Comparison of ENCODE assay signal across 19 cellular contexts in genomic region chr18:12478269-12479057, GRCh38.
A peak's percentile ranks its signal among the peaks of the same experiment; 100 is the strongest.
DNase-seq lines count a peak whose midpoint lies in the region; ATAC-seq, FAIRE-seq and TF ChIP-seq lines count a peak whose summit lies in the region.
"Had no signal": no experiment of that assay in that cellular context is flagged by ENCODE, and none has a peak within 500 bp of the region (broad histone marks: within the 10 kb centered on the region; RNA-seq: fewer than 3 reads in every experiment).

No MANE protein-coding gene starts in this region.

- peak in 1 of 3 experiments; percentile 12; a peak in 1 of 4 replicates for TF ChIP-seq CTCF in H1 (IDR thresholded peaks at IDR 0.05; ENCODE audit: control extremely low read depth in 1 of 3, insufficient read depth in 1 of 3, low read depth in 1 of 3, low read length in 3 of 3)
- no peak for TF ChIP-seq CTCF in osteocyte (IDR thresholded peaks at IDR 0.05)

- CTCF ChIA-PET in H1 (lab: Charles Lee; ENCODE audit: partially characterized antibody), result interaction anchor here (0.8 to 1.8 kb wide), 11 partner anchors 8 to 180 kb away, joined by 3 to 8 read pairs (median 3); no protein-coding TSS in a partner anchor

- peak overlapping the region; percentile 99; the same call in 1 of the 2 replicates for H2AK5ac ChIP-seq in H1 (ENCODE audit: low read depth, low read length)

- H4K5ac ChIP-seq in H1 (ENCODE audit: insufficient read length, low read depth, low read length), result no peak overlapping the region

- H3K27ac Mint-ChIP-seq in osteocyte (ENCODE audit: unreplicated experiment), result peak overlapping the region; percentile 3
- no peak overlapping the region for H3K27ac Mint-ChIP-seq in stimulated activated effector memory CD8-positive, alpha-beta T cell treated with anti-CD3 and anti-CD28 coated beads, Interleukin-12 subunit alpha, Interleukin-12 subunit beta, amount 100 ng/mL, for 72 hours
- H3K27ac Mint-ChIP-seq: CD4-positive, alpha-beta T cell had no signal

- TF ChIP-seq EP300 in H1 (IDR thresholded peaks at IDR 0.05; ENCODE audit: borderline replicate concordance in 1 of 2, low read depth in 2 of 2, low read length in 2 of 2), result no peak

- peak overlapping the region; percentile 22; the same call in 1 of the 2 replicates for H3K18ac ChIP-seq in H1 (ENCODE audit: extremely low read depth, low read length)

- no peak overlapping the region for H3K23ac ChIP-seq in H1 (ENCODE audit: insufficient read length)

- no peak overlapping the region for H3K14ac ChIP-seq in H1 (ENCODE audit: insufficient read length)

- H2BK20ac ChIP-seq in H1 (ENCODE audit: low read length), result peak overlapping the region; percentile 86; the same call in 1 of the 2 replicates

- H2BK120ac ChIP-seq in H1 (replicated peaks; ENCODE audit: low read depth, low read length), result no peak overlapping the region

- peak overlapping the region; percentile 98 for H2BK12ac ChIP-seq in H1 (ENCODE audit: low read depth, low read length)

- H3K36me3 ChIP-seq in H1 (ENCODE audit: control insufficient read depth in 2 of 4, insufficient read depth in 4 of 4, low read length in 3 of 4), result no peaks in the 10 kb centered on the region
- H3K36me3 ChIP-seq: thyroid gland had no signal

- peaks cover 39% of the 10 kb centered on the region for H3K36me3 Mint-ChIP-seq in osteocyte (ENCODE audit: unreplicated experiment)
- no peaks in the 10 kb centered on the region for H3K36me3 Mint-ChIP-seq in stimulated activated effector memory CD8-positive, alpha-beta T cell treated with anti-CD3 and anti-CD28 coated beads, Interleukin-12 subunit alpha, Interleukin-12 subunit beta, amount 100 ng/mL, for 72 hours

- peak overlapping the region; percentile 65 for H3K4ac ChIP-seq in H1 (replicated peaks; ENCODE audit: insufficient read length, low read depth, low read length)

- H3K56ac ChIP-seq in H1 (replicated peaks; ENCODE audit: insufficient read length, low read depth, low read length), result no peak overlapping the region

- no peak overlapping the region for H3K4me3 Mint-ChIP-seq in osteocyte (ENCODE audit: unreplicated experiment)
- no peak overlapping the region for H3K4me3 Mint-ChIP-seq in stimulated activated effector memory CD8-positive, alpha-beta T cell treated with anti-CD3 and anti-CD28 coated beads, Interleukin-12 subunit alpha, Interleukin-12 subunit beta, amount 100 ng/mL, for 72 hours
- H3K4me3 Mint-ChIP-seq: CD4-positive, alpha-beta T cell had no signal

- H3K27ac ChIP-seq in H1 (ENCODE audit: low read depth, low read length), result 0 out of 2 replicates have a peak overlapping the region, but pooled peaks have one; percentile 56
- H3K27ac ChIP-seq: thyroid gland had no signal

- no peak for ATAC-seq in stimulated activated effector memory CD8-positive, alpha-beta T cell treated with anti-CD3 and anti-CD28 coated beads, Interleukin-12 subunit alpha, Interleukin-12 subunit beta, amount 100 ng/mL, for 72 hours
- ATAC-seq: left ventricle myocardium superior had no signal

- no peaks in the 10 kb centered on the region for H3K27me3 ChIP-seq in H1 (replicated peaks in 1 of 4; ENCODE audit: control insufficient read depth in 3 of 4, extremely low read depth in 1 of 4, insufficient read depth in 3 of 4, low read length in 3 of 4)
- H3K27me3 ChIP-seq: thyroid gland had no signal

- 90 to 100% methylated on average over 1 to 13 of the region's 13 CpGs for WGBS in H1 (ENCODE audit: extremely low coverage in 1 of 2, insufficient coverage in 1 of 2, insufficient read length in 1 of 2, insufficient replicate concordance in 2 of 2, low coverage in 1 of 2, low lambda C conversion rate in 2 of 2, missing lambda C conversion rate in 1 of 2), 2 experiments

- no peaks in the 10 kb centered on the region for H3K9me3 Mint-ChIP-seq in osteocyte (ENCODE audit: unreplicated experiment)
- H3K9me3 Mint-ChIP-seq in stimulated activated effector memory CD8-positive, alpha-beta T cell treated with anti-CD3 and anti-CD28 coated beads, Interleukin-12 subunit alpha, Interleukin-12 subunit beta, amount 100 ng/mL, for 72 hours, result no peaks in the 10 kb centered on the region
- H3K9me3 Mint-ChIP-seq: CD4-positive, alpha-beta T cell had no signal

- peak overlapping the region in 1 of 4 experiments; percentile 40; a peak in 1 of 7 replicates for H3K9ac ChIP-seq in H1 (replicated peaks in 1 of 4; ENCODE audit: extremely low read depth in 1 of 4, low read depth in 3 of 4, low read length in 3 of 4)

- no peaks in the 10 kb centered on the region for H3K79me2 ChIP-seq in H1 (ENCODE audit: control insufficient read depth in 1 of 2, insufficient read depth in 2 of 2, low read length in 2 of 2)

- POLR2A ChIA-PET in H1 (lab: Charles Lee; ENCODE audit: partially characterized antibody), result interaction anchor here (0.7 to 2.0 kb wide), 3 partner anchors 10 to 172 kb away, joined by 3 to 5 read pairs (median 5); no protein-coding TSS in a partner anchor

- no peak for TF ChIP-seq RAD21 in H1 (IDR thresholded peaks at IDR 0.05 in 1 of 2, conservative IDR thresholded peaks at IDR 0.05 in 1 of 2; ENCODE audit: low read depth in 2 of 2, low read length in 2 of 2)

- peaks cover 0 to 4% of the 10 kb centered on the region in 2 experiments for H4K20me1 ChIP-seq in H1 (replicated peaks in 1 of 2; ENCODE audit: control insufficient read depth in 1 of 2, insufficient read depth in 2 of 2, low read length in 2 of 2)

- FAIRE-seq in H1 (lab: Jason Lieb, UNC), result peak; percentile 52
- FAIRE-seq: GM19239 had no signal

- H2AFZ ChIP-seq in H1 (ENCODE audit: low read length), result no peak overlapping the region

- H2BK15ac ChIP-seq in H1 (ENCODE audit: low read length), result peak overlapping the region; percentile 21; the same call in 1 of the 2 replicates

- no peak overlapping the region for H3K4me2 ChIP-seq in H1 (ENCODE audit: insufficient read depth in 1 of 2, low read depth in 2 of 2, low read length in 2 of 2)

- no peaks in the 10 kb centered on the region for H3K79me1 ChIP-seq in H1 (ENCODE audit: low read depth, low read length)

- no peak overlapping the region for H3K4me3 ChIP-seq in H1 (ENCODE audit: extremely low read depth in 1 of 4, insufficient read depth in 2 of 4, low read depth in 3 of 4, low read length in 4 of 4)
- H3K4me3 ChIP-seq: thyroid gland had no signal

- H3K9me3 ChIP-seq in H1 (ENCODE audit: insufficient read depth in 2 of 2, low read depth in 1 of 2, low read length in 1 of 2), result no peaks in the 10 kb centered on the region
- H3K9me3 ChIP-seq: thyroid gland had no signal

- H2BK5ac ChIP-seq in H1 (ENCODE audit: low read depth, low read length), result peak overlapping the region; percentile 94

- H3K23me2 ChIP-seq in H1 (ENCODE audit: low read depth, low read length), result peaks cover 5% of the 10 kb centered on the region; the same call in 1 of the 2 replicates

- peak overlapping the region; percentile 66 for H4K91ac ChIP-seq in H1 (replicated peaks; ENCODE audit: insufficient read length, low read length)

- DNase-seq in DMS 273 (lab: John Stamatoyannopoulos, UW; ENCODE audit: unreplicated experiment) (peak; percentile 6), DMS 273 treated with DMSO at 0.1 percent for 48 hours (lab: John Stamatoyannopoulos, UW) (no peak), NCI-H146 (lab: John Stamatoyannopoulos, UW) (peak; percentile 77), H1 (ENCODE audit: low read depth in 1 of 2, low spot score in 2 of 2) (no peak), osteocyte (ENCODE audit: extremely low spot score, unreplicated experiment) (no peak), C1 segment of cervical spinal cord (lab: John Stamatoyannopoulos, UW) (no peak), erythroblast (lab: John Stamatoyannopoulos, UW) (no peak)
- no peak for DNase-seq in stimulated activated effector memory CD8-positive, alpha-beta T cell treated with anti-CD3 and anti-CD28 coated beads, Interleukin-12 subunit alpha, Interleukin-12 subunit beta, amount 100 ng/mL, for 72 hours (ENCODE audit: low spot score in 2 of 2)
- DNase-seq: 8988T; activated CD4-positive, alpha-beta T cell treated with anti-CD3 and anti-CD28 coated beads, Interleukin-2, amount 50 U/mL, for 4 hours; CD4-positive, alpha-beta T cell; cortex of kidney; GF-D8; left ventricle myocardium superior; NCI-H1417; SIG-M5; stimulated activated CD4-positive, alpha-beta T cell treated with anti-CD3 and anti-CD28 coated beads, Interleukin-2, amount 100 ng/mL, for 24 hours; thyroid gland had no signal

- H4K8ac ChIP-seq in H1 (ENCODE audit: extremely low read depth, insufficient read depth, low read length), result no peak overlapping the region

- TF ChIP-seq POLR2A in H1 (IDR thresholded peaks at IDR 0.05; ENCODE audit: control extremely low read depth in 1 of 2, low read depth in 2 of 2, low read length in 2 of 2), result no peak
- TF ChIP-seq POLR2A in erythroblast (IDR thresholded peaks at IDR 0.05; ENCODE audit: low read length), result no peak

- peaks cover 1% of the 10 kb centered on the region for H3K4me1 Mint-ChIP-seq in osteocyte (ENCODE audit: unreplicated experiment)
- peaks cover 10% of the 10 kb centered on the region for H3K4me1 Mint-ChIP-seq in stimulated activated effector memory CD8-positive, alpha-beta T cell treated with anti-CD3 and anti-CD28 coated beads, Interleukin-12 subunit alpha, Interleukin-12 subunit beta, amount 100 ng/mL, for 72 hours

- no peaks in the 10 kb centered on the region for H3K27me3 Mint-ChIP-seq in osteocyte (ENCODE audit: unreplicated experiment)
- H3K27me3 Mint-ChIP-seq: CD4-positive, alpha-beta T cell had no signal

- H3K4me1 ChIP-seq in H1 (replicated peaks in 1 of 4; ENCODE audit: control insufficient read depth in 3 of 4, insufficient read depth in 4 of 4, low read length in 3 of 4), result peaks cover 0 to 7% (median under 1%) of the 10 kb centered on the region in 4 experiments; a peak in 3 of 7 replicates
- H3K4me1 ChIP-seq: thyroid gland had no signal

TF ChIP-seq in H1, 55 proteins besides CTCF, POLR2A, EP300 and RAD21:
- TF ChIP-seq KDM5A (IDR thresholded peaks at IDR 0.05; ENCODE audit: low read length), result no peak
- TF ChIP-seq ZNF274 (IDR thresholded peaks at IDR 0.05; ENCODE audit: borderline replicate concordance, extremely low read depth, low read length), result no peak
- no peak for TF ChIP-seq YY1 (IDR thresholded peaks at IDR 0.05; ENCODE audit: low read depth, low read length)
- no peak for TF ChIP-seq E2F6 (IDR thresholded peaks at IDR 0.05)
- TF ChIP-seq CBX8 (IDR thresholded peaks at IDR 0.05; ENCODE audit: borderline replicate concordance, low read depth, low read length), result no peak
- TF ChIP-seq CEBPB (IDR thresholded peaks at IDR 0.05; ENCODE audit: low read depth, low read length), result peak; percentile 47; the same call in 1 of the 2 replicates

Comparison
In these comparisons a context has a peak if more than half of its experiments do, and no peak if none do; other contexts are left out.
1. DNase-seq: peak in DMS 273 (single experiment) and NCI-H146 (single experiment); none in DMS 273 treated with DMSO at 0.1 percent for 48 hours (single experiment), H1 (0 of 2), osteocyte (single experiment), stimulated activated effector memory CD8-positive, alpha-beta T cell treated with anti-CD3 and anti-CD28 coated beads, Interleukin-12 subunit alpha, Interleukin-12 subunit beta, amount 100 ng/mL, for 72 hours (0 of 2), C1 segment of cervical spinal cord (0 of 14) and erythroblast (0 of 2).